ENCODE assay signal across 19 cellular contexts in the genomic region with DNA sequence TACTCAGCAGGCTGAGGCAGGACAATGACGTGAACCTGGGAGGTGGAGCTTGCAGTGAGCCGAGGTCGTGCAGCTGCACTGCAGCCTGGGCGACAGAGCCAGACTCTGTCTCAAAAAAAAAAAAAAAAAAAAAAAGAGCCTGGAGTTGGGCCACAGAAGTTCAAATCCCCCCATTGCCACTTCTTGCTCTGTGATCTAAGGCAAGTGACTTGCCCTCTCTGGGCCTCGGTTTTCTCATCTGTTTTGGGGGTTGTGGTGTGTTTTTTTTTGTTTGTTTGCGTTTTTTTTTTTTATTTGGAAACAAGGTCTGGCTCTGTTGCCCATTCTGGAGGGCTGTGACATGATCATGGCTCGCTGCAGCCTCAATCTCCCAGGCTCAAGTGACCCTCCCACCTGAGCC. TPM values are rescaled to one million over a fixed set of nuclear protein-coding genes. Genes with fewer than 3 reads are reported as not detected.
DNase-seq lines count a peak whose midpoint lies in the region; ATAC-seq and TF ChIP-seq lines count a peak whose summit lies in the region.
"Had no signal": no experiment of that assay in that cellular context is flagged by ENCODE, and none has a peak within 500 bp of the region (broad histone marks: within the 10 kb centered on the region; RNA-seq: fewer than 3 reads in every experiment).

No MANE protein-coding gene starts in this region.

- H3K4me3 Mint-ChIP-seq in activated CD8-positive, alpha-beta T cell treated with anti-CD3 and anti-CD28 coated beads for 36 hours: no peak overlapping the region
- H3K4me3 Mint-ChIP-seq in activated CD8-positive, alpha-beta T cell treated with anti-CD3 and anti-CD28 coated beads, Interleukin-2, amount 10 ng/mL, durations not matched to agents 7 days and 5 days: no peak overlapping the region
- H3K4me3 Mint-ChIP-seq in IgD-negative memory B cell: peak overlapping the region in 2 of 4 donors; percentile 63 to 65
- H3K4me3 Mint-ChIP-seq in activated naive CD8-positive, alpha-beta T cell treated with anti-CD3 and anti-CD28 coated beads for 36 hours: no peak overlapping the region
- no peak overlapping the region for H3K4me3 Mint-ChIP-seq in natural killer cell treated with Interleukin-12 subunit alpha and Interleukin-12 subunit beta and Interleukin-15 and Interleukin-18, amount 100 ng/mL, for 72 hours

- DNase-seq in activated CD8-positive, alpha-beta T cell treated with anti-CD3 and anti-CD28 coated beads for 36 hours: no peak
- DNase-seq in activated CD8-positive, alpha-beta T cell treated with anti-CD3 and anti-CD28 coated beads, Interleukin-2, amount 10 ng/mL, durations not matched to agents 7 days and 5 days: no peak
- no peak for DNase-seq in activated naive CD8-positive, alpha-beta T cell treated with anti-CD3 and anti-CD28 coated beads for 36 hours
- DNase-seq in natural killer cell treated with Interleukin-12 subunit alpha and Interleukin-12 subunit beta and Interleukin-15 and Interleukin-18, amount 100 ng/mL, for 72 hours (ENCODE audit: low spot score): peak; percentile 29
- no peak for DNase-seq in T-helper 2 cell
- no peak for DNase-seq in stimulated activated naive CD4-positive, alpha-beta T cell treated with Interleukin-2 at 50 U/mL for 16 hours (lab: John Stamatoyannopoulos, UW)
- DNase-seq: DMS53, GDM1, IMR-90, Karpas-422, NCI-H187, NCI-H2107, NCI-H2227 treated with DMSO at 0.1 percent for 48 hours, NCI-H510A, NCI-H748 treated with DMSO at 0.1 percent for 48 hours, Peyer's patch had no signal

- no peaks in the 10 kb centered on the region for H3K27me3 Mint-ChIP-seq in activated CD8-positive, alpha-beta T cell treated with anti-CD3 and anti-CD28 coated beads for 36 hours
- H3K27me3 Mint-ChIP-seq in activated CD8-positive, alpha-beta T cell treated with anti-CD3 and anti-CD28 coated beads, Interleukin-2, amount 10 ng/mL, durations not matched to agents 7 days and 5 days (ENCODE audit: low read depth): no peaks in the 10 kb centered on the region
- H3K27me3 Mint-ChIP-seq in IgD-negative memory B cell: no peaks in the 10 kb centered on the region
- H3K27me3 Mint-ChIP-seq in activated naive CD8-positive, alpha-beta T cell treated with anti-CD3 and anti-CD28 coated beads for 36 hours: no peaks in the 10 kb centered on the region
- H3K27me3 Mint-ChIP-seq in natural killer cell treated with Interleukin-12 subunit alpha and Interleukin-12 subunit beta and Interleukin-15 and Interleukin-18, amount 100 ng/mL, for 72 hours: no peaks in the 10 kb centered on the region

- H3K36me3 Mint-ChIP-seq in activated CD8-positive, alpha-beta T cell treated with anti-CD3 and anti-CD28 coated beads for 36 hours (ENCODE audit: low read depth): peaks cover 64% of the 10 kb centered on the region
- peaks cover 71% of the 10 kb centered on the region for H3K36me3 Mint-ChIP-seq in activated CD8-positive, alpha-beta T cell treated with anti-CD3 and anti-CD28 coated beads, Interleukin-2, amount 10 ng/mL, durations not matched to agents 7 days and 5 days (ENCODE audit: low read depth)
- peaks cover 5% of the 10 kb centered on the region for H3K36me3 Mint-ChIP-seq in IgD-negative memory B cell
- peaks cover 61% of the 10 kb centered on the region for H3K36me3 Mint-ChIP-seq in activated naive CD8-positive, alpha-beta T cell treated with anti-CD3 and anti-CD28 coated beads for 36 hours
- peaks cover 11% of the 10 kb centered on the region for H3K36me3 Mint-ChIP-seq in natural killer cell treated with Interleukin-12 subunit alpha and Interleukin-12 subunit beta and Interleukin-15 and Interleukin-18, amount 100 ng/mL, for 72 hours

- intact Hi-C loops in activated CD8-positive, alpha-beta T cell treated with anti-CD3 and anti-CD28 coated beads for 36 hours (cut with micrococcal nuclease): no loop called here

- POLR2A ChIA-PET in activated CD8-positive, alpha-beta T cell treated with anti-CD3 and anti-CD28 coated beads for 36 hours (lab: Charles Lee): interaction anchor here (1.2 to 7.2 kb wide), 4 partner anchors 8 to 34 kb away, joined by 3 to 54 read pairs (median 4); no protein-coding TSS in a partner anchor
- POLR2A ChIA-PET in activated CD8-positive, alpha-beta T cell treated with anti-CD3 and anti-CD28 coated beads, Interleukin-2, amount 10 ng/mL, durations not matched to agents 7 days and 5 days (lab: Charles Lee): no interaction called here

- peak overlapping the region; percentile 2 for H3K27ac Mint-ChIP-seq in activated CD8-positive, alpha-beta T cell treated with anti-CD3 and anti-CD28 coated beads for 36 hours
- H3K27ac Mint-ChIP-seq in activated CD8-positive, alpha-beta T cell treated with anti-CD3 and anti-CD28 coated beads, Interleukin-2, amount 10 ng/mL, durations not matched to agents 7 days and 5 days: no peak overlapping the region
- H3K27ac Mint-ChIP-seq in IgD-negative memory B cell: peak overlapping the region; percentile 52 to 97 (median 63)
- peak overlapping the region; percentile 60 for H3K27ac Mint-ChIP-seq in activated naive CD8-positive, alpha-beta T cell treated with anti-CD3 and anti-CD28 coated beads for 36 hours
- H3K27ac Mint-ChIP-seq in natural killer cell treated with Interleukin-12 subunit alpha and Interleukin-12 subunit beta and Interleukin-15 and Interleukin-18, amount 100 ng/mL, for 72 hours: peak overlapping the region in 1 of 2 donors; percentile 81

- no peaks in the 10 kb centered on the region for H3K9me3 Mint-ChIP-seq in activated CD8-positive, alpha-beta T cell treated with anti-CD3 and anti-CD28 coated beads for 36 hours
- no peaks in the 10 kb centered on the region for H3K9me3 Mint-ChIP-seq in activated CD8-positive, alpha-beta T cell treated with anti-CD3 and anti-CD28 coated beads, Interleukin-2, amount 10 ng/mL, durations not matched to agents 7 days and 5 days (ENCODE audit: insufficient read depth)
- no peaks in the 10 kb centered on the region for H3K9me3 Mint-ChIP-seq in IgD-negative memory B cell
- H3K9me3 Mint-ChIP-seq in activated naive CD8-positive, alpha-beta T cell treated with anti-CD3 and anti-CD28 coated beads for 36 hours: no peaks in the 10 kb centered on the region
- H3K9me3 Mint-ChIP-seq in natural killer cell treated with Interleukin-12 subunit alpha and Interleukin-12 subunit beta and Interleukin-15 and Interleukin-18, amount 100 ng/mL, for 72 hours: no peaks in the 10 kb centered on the region

- CTCF ChIA-PET in activated CD8-positive, alpha-beta T cell treated with anti-CD3 and anti-CD28 coated beads for 36 hours (lab: Charles Lee): no interaction called here
- CTCF ChIA-PET in activated CD8-positive, alpha-beta T cell treated with anti-CD3 and anti-CD28 coated beads, Interleukin-2, amount 10 ng/mL, durations not matched to agents 7 days and 5 days (lab: Charles Lee): no interaction called here

- peaks cover 7% of the 10 kb centered on the region for H3K4me1 Mint-ChIP-seq in activated CD8-positive, alpha-beta T cell treated with anti-CD3 and anti-CD28 coated beads for 36 hours (ENCODE audit: low read depth)
- peaks cover 2% of the 10 kb centered on the region for H3K4me1 Mint-ChIP-seq in activated CD8-positive, alpha-beta T cell treated with anti-CD3 and anti-CD28 coated beads, Interleukin-2, amount 10 ng/mL, durations not matched to agents 7 days and 5 days (ENCODE audit: low read depth)
- peaks cover 4 to 12% (median 11%) of the 10 kb centered on the region in 3 donors for H3K4me1 Mint-ChIP-seq in IgD-negative memory B cell
- H3K4me1 Mint-ChIP-seq in activated naive CD8-positive, alpha-beta T cell treated with anti-CD3 and anti-CD28 coated beads for 36 hours: peaks cover 17% of the 10 kb centered on the region
- peaks cover 8 to 14% of the 10 kb centered on the region in 2 donors for H3K4me1 Mint-ChIP-seq in natural killer cell treated with Interleukin-12 subunit alpha and Interleukin-12 subunit beta and Interleukin-15 and Interleukin-18, amount 100 ng/mL, for 72 hours (ENCODE audit: low read depth in 2 of 2)

- no peak for TF ChIP-seq CTCF in activated CD8-positive, alpha-beta T cell treated with anti-CD3 and anti-CD28 coated beads for 36 hours (IDR thresholded peaks at IDR 0.05)

- ATAC-seq in activated CD8-positive, alpha-beta T cell treated with anti-CD3 and anti-CD28 coated beads for 36 hours: no peak
- ATAC-seq in activated CD8-positive, alpha-beta T cell treated with anti-CD3 and anti-CD28 coated beads, Interleukin-2, amount 10 ng/mL, durations not matched to agents 7 days and 5 days: no peak
- no peak for ATAC-seq in natural killer cell treated with Interleukin-12 subunit alpha and Interleukin-12 subunit beta and Interleukin-15 and Interleukin-18, amount 100 ng/mL, for 72 hours
- ATAC-seq: HCT116, SK-N-SH treated with all-trans-retinoic acid at 6 μM for 48 hours had no signal

RNA-seq across cellular contexts. Expression of a gene that starts 17.3 kb away (rescaled TPM):
- 100 to 1,000 TPM; 185 to 186 TPM for total RNA-seq in activated CD8-positive, alpha-beta T cell treated with anti-CD3 and anti-CD28 coated beads for 36 hours
- total RNA-seq in activated CD8-positive, alpha-beta T cell treated with anti-CD3 and anti-CD28 coated beads, Interleukin-2, amount 10 ng/mL, durations not matched to agents 7 days and 5 days: 100 to 1,000 TPM; 290 to 302 TPM
- polyA plus RNA-seq in IgD-negative memory B cell: 89.3 TPM
- 100 to 1,000 TPM; 219 to 223 TPM for total RNA-seq in activated naive CD8-positive, alpha-beta T cell treated with anti-CD3 and anti-CD28 coated beads for 36 hours
- 100 to 1,000 TPM; 348 to 798 TPM for total RNA-seq in natural killer cell treated with Interleukin-12 subunit alpha and Interleukin-12 subunit beta and Interleukin-15 and Interleukin-18, amount 100 ng/mL, for 72 hours

RNA-seq across cellular contexts. Expression of a gene that starts 20.6 kb away (rescaled TPM):
- total RNA-seq in activated CD8-positive, alpha-beta T cell treated with anti-CD3 and anti-CD28 coated beads for 36 hours: 100 to 1,000 TPM; 217 to 226 TPM
- 100 to 1,000 TPM; 309 to 313 TPM for total RNA-seq in activated CD8-positive, alpha-beta T cell treated with anti-CD3 and anti-CD28 coated beads, Interleukin-2, amount 10 ng/mL, durations not matched to agents 7 days and 5 days
- polyA plus RNA-seq in IgD-negative memory B cell: 169 TPM
- total RNA-seq in activated naive CD8-positive, alpha-beta T cell treated with anti-CD3 and anti-CD28 coated beads for 36 hours: 100 to 1,000 TPM; 300 to 306 TPM
- 100 to 1,000 TPM; 225 to 449 TPM for total RNA-seq in natural killer cell treated with Interleukin-12 subunit alpha and Interleukin-12 subunit beta and Interleukin-15 and Interleukin-18, amount 100 ng/mL, for 72 hours

RNA-seq across cellular contexts. Expression of a gene that starts 34.5 kb away (rescaled TPM):
- 100 to 1,000 TPM; 172 to 192 TPM for total RNA-seq in activated CD8-positive, alpha-beta T cell treated with anti-CD3 and anti-CD28 coated beads for 36 hours
- total RNA-seq in activated CD8-positive, alpha-beta T cell treated with anti-CD3 and anti-CD28 coated beads, Interleukin-2, amount 10 ng/mL, durations not matched to agents 7 days and 5 days: 100 to 1,000 TPM; 244 to 263 TPM
- 52.6 TPM for polyA plus RNA-seq in IgD-negative memory B cell
- total RNA-seq in activated naive CD8-positive, alpha-beta T cell treated with anti-CD3 and anti-CD28 coated beads for 36 hours: 100 to 1,000 TPM; 168 to 169 TPM
- 100 to 1,000 TPM; 140 to 160 TPM for total RNA-seq in natural killer cell treated with Interleukin-12 subunit alpha and Interleukin-12 subunit beta and Interleukin-15 and Interleukin-18, amount 100 ng/mL, for 72 hours
